In the genomic region with DNA sequence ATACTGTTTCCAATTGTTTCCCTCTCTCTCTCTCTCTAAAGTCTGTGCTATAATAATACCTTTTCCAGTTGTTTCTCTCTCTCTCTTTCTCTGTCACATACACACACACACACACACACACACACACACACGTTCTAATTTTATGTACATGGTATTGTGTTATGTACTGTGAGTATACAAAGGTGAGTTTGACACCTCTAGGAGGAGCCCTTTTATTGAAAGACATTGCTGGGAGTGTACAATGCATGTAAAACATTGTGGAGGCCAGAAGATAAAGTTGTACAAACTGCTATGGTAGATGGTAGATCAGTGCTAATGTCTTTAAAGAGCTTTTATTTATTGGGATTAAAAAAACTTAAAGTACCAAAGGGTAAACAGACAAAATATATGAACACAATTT, we compare ENCODE assay signal across 17 cellular contexts. TPM values are rescaled to one million over a fixed set of nuclear protein-coding genes. Genes with fewer than 3 reads are reported as not detected.
DNase-seq lines count a peak whose midpoint lies in the region; ATAC-seq and TF ChIP-seq lines count a peak whose summit lies in the region.
"Had no signal": no experiment of that assay in that cellular context is flagged by ENCODE, and none has a peak within 500 bp of the region (broad histone marks: within the 10 kb centered on the region; RNA-seq: fewer than 3 reads in every experiment).

No MANE protein-coding gene starts in this region.

- no peak overlapping the region for H3K9ac ChIP-seq in PC-3 (ENCODE audit: low read length)

- H3F3A ChIP-seq in PC-3 (ENCODE audit: low read length, unreplicated experiment) = no peaks in the 10 kb centered on the region

- BruUV-seq in PC-3 (replicated peaks; lab: Mats Ljungman, UMichigan) = no TSS peak

- no peaks in the 10 kb centered on the region for H3K4me1 ChIP-seq in HEK293 (ENCODE audit: control insufficient read depth, insufficient read depth, low read length)
- H3K4me1 ChIP-seq in PC-3 (ENCODE audit: insufficient read depth, low read length) = no peaks in the 10 kb centered on the region
- H3K4me1 ChIP-seq in foreskin keratinocyte = no peaks in the 10 kb centered on the region
- no peaks in the 10 kb centered on the region for H3K4me1 ChIP-seq in right atrium auricular region
- H3K4me1 ChIP-seq: ascending aorta had no signal

- H3K4me3 ChIP-seq in HEK293 (ENCODE audit: low read depth, low read length) (no peak overlapping the region), PC-3 (ENCODE audit: low read length) (no peak overlapping the region), right atrium auricular region (no peak overlapping the region)
- H3K4me3 ChIP-seq: ascending aorta, GM23338 had no signal

- no peaks in the 10 kb centered on the region for H3K27me3 ChIP-seq in PC-3 (ENCODE audit: low read length)
- H3K27me3 ChIP-seq in foreskin keratinocyte = no peaks in the 10 kb centered on the region
- H3K27me3 ChIP-seq in right atrium auricular region = no peaks in the 10 kb centered on the region
- H3K27me3 ChIP-seq: ascending aorta had no signal

- CTCF ChIA-PET in HEK293 (lab: Yijun Ruan, JAX) = no interaction called here
- CTCF ChIA-PET in PC-3 (lab: Charles Lee) = no interaction called here

- POLR2A ChIA-PET in HEK293 (lab: Yijun Ruan, JAX) (no interaction called here), PC-3 (lab: Charles Lee; ENCODE audit: unreplicated experiment) (no interaction called here)

- H3K36me3 ChIP-seq in HEK293 (ENCODE audit: control insufficient read depth in 2 of 2, insufficient read depth in 1 of 2, low read length in 2 of 2) = peaks cover 3 to 23% of the 10 kb centered on the region in 2 experiments; a peak in 2 of 3 replicates
- peaks cover under 1% of the 10 kb centered on the region; the same call in 1 of the 2 replicates for H3K36me3 ChIP-seq in PC-3 (ENCODE audit: low read depth, low read length)
- H3K36me3 ChIP-seq in right atrium auricular region = peaks cover 36% of the 10 kb centered on the region

- H3K27ac ChIP-seq in HEK293 (ENCODE audit: extremely low read depth, low read depth, low read length) (no peak overlapping the region), PC-3 (ENCODE audit: low read length) (no peak overlapping the region), foreskin keratinocyte (no peak overlapping the region), right atrium auricular region (no peak overlapping the region)
- H3K27ac ChIP-seq: ascending aorta had no signal

- ATAC-seq in PC-3 = no peak
- peak; percentile 26 for ATAC-seq in foreskin keratinocyte
- ATAC-seq: GM23338, T-cell had no signal

- no peaks in the 10 kb centered on the region for H3K79me2 ChIP-seq in PC-3 (ENCODE audit: low read length)

- in situ Hi-C loops in GM13976 (cut with MboI; ENCODE audit: low sequenced_read_pairs, unreplicated experiment) = no loop called here

- H4K20me1 ChIP-seq in PC-3 (ENCODE audit: low read length) = no peaks in the 10 kb centered on the region

- H3K4me2 ChIP-seq in PC-3 (ENCODE audit: low read length) = no peak overlapping the region
- H3K4me2 ChIP-seq: GM23338 had no signal

- DNase-seq in COR-L47 (lab: John Stamatoyannopoulos, UW) = peak; percentile 1
- no peak for DNase-seq in PC-3
- peak in 1 of 2 donors; percentile 7 for DNase-seq in foreskin keratinocyte
- no peak for DNase-seq in NOMO-1 treated with DMSO at 0.1 percent for 48 hours (lab: John Stamatoyannopoulos, UW; ENCODE audit: unreplicated experiment)
- no peak for DNase-seq in GM13976 (ENCODE audit: low spot score)
- no peak for DNase-seq in right atrium auricular region (ENCODE audit: low spot score)
- DNase-seq in T-helper 1 cell = no peak
- DNase-seq: activated CD4-positive, alpha-beta memory T cell treated with anti-CD3 and anti-CD28 coated beads for 36 hours; activated naive CD4-positive, alpha-beta T cell treated with anti-CD3 and anti-CD28 coated beads, Interleukin-2, amount 50 U/mL, for 16 hours; NCI-H1105 treated with DMSO at 0.1 percent for 48 hours; NCI-H774; nephron progenitor cell; small intestine; T-cell had no signal

- H2AFZ ChIP-seq in PC-3 (ENCODE audit: low read length) = no peak overlapping the region
- H2AFZ ChIP-seq: GM23338 had no signal

- no peak for TF ChIP-seq CTCF in HEK293 (tag by site-specific recombination; IDR thresholded peaks at IDR 0.05)
- peak; percentile 26; the same call in 1 of the 2 replicates for TF ChIP-seq CTCF in PC-3 (conservative IDR thresholded peaks at IDR 0.05; ENCODE audit: low read depth, low read length)
- peak; percentile 39 for TF ChIP-seq CTCF in foreskin keratinocyte (conservative IDR thresholded peaks at IDR 0.05)
- no peak for TF ChIP-seq CTCF in GM13976 (IDR thresholded peaks at IDR 0.05; ENCODE audit: borderline replicate concordance, control extremely low read depth, extremely low read depth, insufficient read depth, missing control alignments)
- no peak for TF ChIP-seq CTCF in right atrium auricular region (IDR thresholded peaks at IDR 0.05)

- intact Hi-C loops in PC-3 (cut with micrococcal nuclease) = no loop called here

- H3K9me2 ChIP-seq in PC-3 (replicated peaks; ENCODE audit: low read length) = no peaks in the 10 kb centered on the region

- H3K9me3 ChIP-seq in HEK293 (ENCODE audit: control insufficient read depth, insufficient read depth, low read depth, low read length) (no peaks in the 10 kb centered on the region), PC-3 (ENCODE audit: low read length) (no peaks in the 10 kb centered on the region), right atrium auricular region (no peaks in the 10 kb centered on the region)
- H3K9me3 ChIP-seq: ascending aorta had no signal

TF ChIP-seq in HEK293, 187 proteins besides CTCF, POLR2A, EP300 and RAD21:
- 0 out of 2 replicates have a peak, but pooled peaks have one; percentile 24 for TF ChIP-seq ZNF596 (tag by site-specific recombination; IDR thresholded peaks at IDR 0.05)
- TF ChIP-seq, protein P1, sequence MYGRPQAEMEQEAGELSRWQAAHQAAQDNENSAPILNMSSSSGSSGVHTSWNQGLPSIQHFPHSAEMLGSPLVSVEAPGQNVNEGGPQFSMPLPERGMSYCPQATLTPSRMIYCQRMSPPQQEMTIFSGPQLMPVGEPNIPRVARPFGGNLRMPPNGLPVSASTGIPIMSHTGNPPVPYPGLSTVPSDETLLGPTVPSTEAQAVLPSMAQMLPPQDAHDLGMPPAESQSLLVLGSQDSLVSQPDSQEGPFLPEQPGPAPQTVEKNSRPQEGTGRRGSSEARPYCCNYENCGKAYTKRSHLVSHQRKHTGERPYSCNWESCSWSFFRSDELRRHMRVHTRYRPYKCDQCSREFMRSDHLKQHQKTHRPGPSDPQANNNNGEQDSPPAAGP (tag by site-specific recombination; IDR thresholded peaks at IDR 0.05) = no peak

RNA-seq across cellular contexts. Expression of a gene that starts 53.6 kb away (rescaled TPM):
- total RNA-seq in PC-3 (2014; rRNA removed) (19.8 and 20.2 TPM in 2 replicates), foreskin keratinocyte (25.5 and 29.4 TPM in 2 replicates), right atrium auricular region (10 to 100 TPM; 55.2 to 71.2 TPM)
- polyA plus RNA-seq in foreskin keratinocyte = 3.1 and 3.4 TPM in 2 replicates

Comparison
In these comparisons a context has a peak if more than half of its experiments do, and no peak if none do; other contexts are left out.
1. CTCF ChIP-seq: peak in PC-3 (single experiment) and foreskin keratinocyte (single experiment); none in HEK293 (single experiment), GM13976 (single experiment) and right atrium auricular region (0 of 2).